Comparison of ENCODE assay signal across 8 cellular contexts in genomic region chr2:214809751-214810564, GRCh38. TPM values are rescaled to one million over a fixed set of nuclear protein-coding genes. Genes with fewer than 3 reads are reported as not detected.
DNase-seq lines count a peak whose midpoint lies in the region; ATAC-seq, FAIRE-seq and TF ChIP-seq lines count a peak whose summit lies in the region.

No MANE protein-coding gene starts in this region.

- H3K4me3 Mint-ChIP-seq in brain: peak overlapping the region; percentile 87 to 99 (median 92)

- H3K27ac Mint-ChIP-seq in brain: peak overlapping the region; percentile 77 to 96 (median 85)

- H3K27me3 Mint-ChIP-seq in brain: peaks cover 11% of the 10 kb centered on the region

- H3K4me1 Mint-ChIP-seq in brain: peaks cover 36% of the 10 kb centered on the region

- DNase-seq in 8988T (peak; percentile 76), NCI-H2107 (lab: John Stamatoyannopoulos, UW) (peak; percentile 92), skeletal muscle cell (ENCODE audit: low read depth) (peak; percentile 93)

- H3K36me3 Mint-ChIP-seq in brain: peaks cover 4% of the 10 kb centered on the region

- no peaks in the 10 kb centered on the region for H3K9me3 Mint-ChIP-seq in brain

- no peak for TF ChIP-seq CTCF in brain (conservative IDR thresholded peaks at IDR 0.05)

- H3K4me3 ChIP-seq in iPS-11a (ENCODE audit: low read depth, low read length) (peak overlapping the region; percentile 43), skeletal muscle cell (ENCODE audit: low read depth, low read length) (peak overlapping the region; percentile 87)

- peak; percentile 94 for ATAC-seq in GM18519 (IDR thresholded peaks at IDR 0.05; ENCODE audit: low FRiP score, unreplicated experiment)
- peak; percentile 91 for ATAC-seq in HG03045 (IDR thresholded peaks at IDR 0.05; ENCODE audit: unreplicated experiment)

- peak; percentile 41 for FAIRE-seq in TTC549 (lab: Jason Lieb, UNC)

RNA-seq across cellular contexts. Expression of gene BARD1, which starts 0.5 kb away (rescaled TPM):
- polyA plus RNA-seq in brain (ENCODE audit: insufficient read depth, low read depth, low replicate concordance): 3.9 TPM

Comparison
In these comparisons a context has a peak if more than half of its experiments do, and no peak if none do; other contexts are left out.
1. Peak in every context shown above with its lines: DNase-seq, ATAC-seq and H3K4me3 ChIP-seq.